Comparison of ENCODE assay signal across 24 cellular contexts in genomic region chr2:238409341-238410200, GRCh38. TPM values are rescaled to one million over a fixed set of nuclear protein-coding genes. Genes with fewer than 3 reads are reported as not detected.
DNase-seq lines count a peak whose midpoint lies in the region; ATAC-seq and TF ChIP-seq lines count a peak whose summit lies in the region.
"Had no signal": no experiment of that assay in that cellular context is flagged by ENCODE, and none has a peak within 500 bp of the region (broad histone marks: within the 10 kb centered on the region; RNA-seq: fewer than 3 reads in every experiment).

No MANE protein-coding gene starts in this region.

- H2AFZ ChIP-seq in GM23338 (no peak overlapping the region), neural progenitor cell (replicated peaks) (no peak overlapping the region), PC-9 (no peak overlapping the region)
- H2AFZ ChIP-seq: GM23248 had no signal

- no peaks in the 10 kb centered on the region for H3F3A ChIP-seq in GM23338 (replicated peaks; ENCODE audit: low read depth)
- H3F3A ChIP-seq in neural progenitor cell (ENCODE audit: low read depth) = peaks cover 21% of the 10 kb centered on the region
- H3F3A ChIP-seq in PC-9 (ENCODE audit: insufficient read depth, low read depth) = no peaks in the 10 kb centered on the region; the same call in 1 of the 2 replicates

- H3K9me3 ChIP-seq in neural progenitor cell (ENCODE audit: low read depth) (no peaks in the 10 kb centered on the region), thoracic aorta (no peaks in the 10 kb centered on the region), PC-9 (ENCODE audit: insufficient read depth, low read depth) (no peaks in the 10 kb centered on the region)
- H3K9me3 ChIP-seq: BE2C had no signal

- H3K79me2 ChIP-seq in GM23338 (replicated peaks; ENCODE audit: insufficient read depth) (no peaks in the 10 kb centered on the region), neural progenitor cell (ENCODE audit: low read depth) (no peaks in the 10 kb centered on the region), PC-9 (ENCODE audit: low read depth) (no peaks in the 10 kb centered on the region)

- CTCF ChIA-PET in PC-9 (lab: Charles Lee) = interaction anchor here (1.1 kb wide), 1 partner anchor 623 kb away, joined by 4 read pairs; no protein-coding TSS in a partner anchor

- BruUV-seq in PC-9 (replicated peaks; lab: Mats Ljungman, UMichigan) = no TSS peak

- H3K4me1 ChIP-seq in GM23338 (ENCODE audit: insufficient read depth) = no peaks in the 10 kb centered on the region
- peaks cover 17% of the 10 kb centered on the region for H3K4me1 ChIP-seq in neural progenitor cell
- peaks cover 9 to 34% of the 10 kb centered on the region in 2 donors for H3K4me1 ChIP-seq in thoracic aorta (ENCODE audit: control insufficient read depth in 1 of 2, low read depth in 2 of 2)
- no peaks in the 10 kb centered on the region for H3K4me1 ChIP-seq in PC-9 (replicated peaks; ENCODE audit: insufficient read depth)
- H3K4me1 ChIP-seq: BE2C had no signal

- H3K4me3 Mint-ChIP-seq in GM23338 (no peak overlapping the region), neural progenitor cell (no peak overlapping the region)
- H3K4me3 Mint-ChIP-seq: CD14-positive monocyte; CD8-positive, alpha-beta memory T cell had no signal

- DNase-seq in GM23338 (ENCODE audit: low spot score) (no peak), coronary artery (ENCODE audit: low spot score) (no peak), neural progenitor cell (ENCODE audit: low spot score) (peak; percentile 64), thoracic aorta (ENCODE audit: low spot score) (no peak), PC-9 (no peak)
- no peak for DNase-seq in activated CD4-positive, alpha-beta T cell treated with anti-CD3 and anti-CD28 coated beads for 4 hours
- DNase-seq: 8988T; ACHN; BE2C; CD8-positive, alpha-beta memory T cell; DMS 273 treated with DMSO at 0.1 percent for 48 hours; GM23248; HCEC 1CT; NCI-H1048; NCI-H1417; NCI-H1694; NCI-H2029 treated with DMSO at 0.1 percent for 48 hours; NCI-H446 treated with DMSO at 0.1 percent for 48 hours; NCI-H526; RPMI8226; SHP77 had no signal

- intact Hi-C loops in PC-9 (cut with micrococcal nuclease; ENCODE audit: unreplicated experiment) = no loop called here

- H4K20me1 ChIP-seq in GM23338 (replicated peaks; ENCODE audit: insufficient read depth) (no peaks in the 10 kb centered on the region), neural progenitor cell (ENCODE audit: low read depth) (peaks cover 7% of the 10 kb centered on the region), PC-9 (ENCODE audit: insufficient read depth) (no peaks in the 10 kb centered on the region)

- H3K4me3 ChIP-seq in GM23338 = no peak overlapping the region
- H3K4me3 ChIP-seq in coronary artery = peak overlapping the region; percentile 11
- no peak overlapping the region for H3K4me3 ChIP-seq in neural progenitor cell
- peak overlapping the region; percentile 65 for H3K4me3 ChIP-seq in thoracic aorta
- no peak overlapping the region for H3K4me3 ChIP-seq in PC-9
- H3K4me3 ChIP-seq: GM23248 had no signal

- H3K27ac ChIP-seq in GM23338 (ENCODE audit: low read depth) = 0 out of 2 replicates have a peak overlapping the region, but pooled peaks have one; percentile 45
- peak overlapping the region; percentile 9 to 26 for H3K27ac ChIP-seq in coronary artery
- no peak overlapping the region for H3K27ac ChIP-seq in neural progenitor cell
- H3K27ac ChIP-seq in thoracic aorta = peak overlapping the region; percentile 57 to 78
- H3K27ac ChIP-seq in PC-9 = no peak overlapping the region
- H3K27ac ChIP-seq: GM23248 had no signal

- H3K36me3 Mint-ChIP-seq in GM23338 (ENCODE audit: low read depth) = no peaks in the 10 kb centered on the region
- H3K36me3 Mint-ChIP-seq in neural progenitor cell = peaks cover 2% of the 10 kb centered on the region
- H3K36me3 Mint-ChIP-seq: CD8-positive, alpha-beta memory T cell had no signal

- H3K9me3 Mint-ChIP-seq in GM23338 (no peaks in the 10 kb centered on the region), neural progenitor cell (no peaks in the 10 kb centered on the region)
- H3K9me3 Mint-ChIP-seq: CD14-positive monocyte; CD8-positive, alpha-beta memory T cell had no signal

- TF ChIP-seq CTCF in GM23338 (conservative IDR thresholded peaks at IDR 0.05; ENCODE audit: low read depth in 2 of 2) (no peak), coronary artery (IDR thresholded peaks at IDR 0.05) (no peak), neural progenitor cell (IDR thresholded peaks at IDR 0.05) (no peak), thoracic aorta (IDR thresholded peaks at IDR 0.05) (no peak), PC-9 (conservative IDR thresholded peaks at IDR 0.05) (no peak)

- H3K27me3 Mint-ChIP-seq in GM23338 (ENCODE audit: insufficient read depth, low read depth, poor library complexity) (peaks cover 3% of the 10 kb centered on the region), neural progenitor cell (ENCODE audit: insufficient read depth, low read depth) (peaks cover 9% of the 10 kb centered on the region)
- H3K27me3 Mint-ChIP-seq: CD8-positive, alpha-beta memory T cell had no signal

- ATAC-seq in GM23338 = peak; percentile 22
- ATAC-seq in thoracic aorta (ENCODE audit: insufficient number of reproducible peaks, low FRiP score, low read depth) = no peak
- ATAC-seq in HG02884 (IDR thresholded peaks at IDR 0.05; ENCODE audit: unreplicated experiment) = no peak
- no peak for ATAC-seq in GM21381 (IDR thresholded peaks at IDR 0.05; ENCODE audit: unreplicated experiment)

- peaks cover 7% of the 10 kb centered on the region; the same call in 2 of the 3 replicates for H3K4me1 Mint-ChIP-seq in GM23338
- peaks cover 11% of the 10 kb centered on the region for H3K4me1 Mint-ChIP-seq in neural progenitor cell

- H3K36me3 ChIP-seq in GM23338 (ENCODE audit: insufficient read depth) (no peaks in the 10 kb centered on the region), neural progenitor cell (no peaks in the 10 kb centered on the region), thoracic aorta (no peaks in the 10 kb centered on the region), PC-9 (ENCODE audit: low read depth) (no peaks in the 10 kb centered on the region)
- H3K36me3 ChIP-seq: BE2C had no signal

- H3K4me2 ChIP-seq in GM23338 (no peak overlapping the region), neural progenitor cell (peak overlapping the region; percentile 36), PC-9 (no peak overlapping the region)

- no peaks in the 10 kb centered on the region for H3K27me3 ChIP-seq in GM23338 (ENCODE audit: insufficient read depth)
- no peaks in the 10 kb centered on the region for H3K27me3 ChIP-seq in neural progenitor cell
- no peaks in the 10 kb centered on the region for H3K27me3 ChIP-seq in thoracic aorta (replicated peaks; ENCODE audit: insufficient read depth)
- H3K27me3 ChIP-seq in PC-9 (ENCODE audit: insufficient read depth, low read depth) = no peaks in the 10 kb centered on the region
- H3K27me3 ChIP-seq: BE2C had no signal

- POLR2A ChIA-PET in PC-9 (lab: Charles Lee; ENCODE audit: unreplicated experiment) = interaction anchor here (0.6 to 1.0 kb wide), 2 partner anchors 13 to 18 kb away, joined by 6 to 10 read pairs; no protein-coding TSS in a partner anchor

- H3K9ac ChIP-seq in neural progenitor cell = no peak overlapping the region
- H3K9ac ChIP-seq: GM23248 had no signal

- H3K27ac Mint-ChIP-seq in GM23338 = no peak overlapping the region
- H3K27ac Mint-ChIP-seq in neural progenitor cell = no peak overlapping the region

- H3K9me2 ChIP-seq in GM23338 (ENCODE audit: insufficient read depth) = no peaks in the 10 kb centered on the region
- H3K9me2 ChIP-seq in PC-9 (ENCODE audit: insufficient read depth) = no peaks in the 10 kb centered on the region

TF ChIP-seq in GM23338, 12 proteins besides CTCF, POLR2A, EP300 and RAD21 (continues in another document):
- TF ChIP-seq ZNF331 (CRISPR knock-in tag; IDR thresholded peaks at IDR 0.05; ENCODE audit: low read depth) (no peak), CREB1 (CRISPR knock-in tag; IDR thresholded peaks at IDR 0.05; ENCODE audit: low read depth) (no peak), POLR2AphosphoS5 (IDR thresholded peaks at IDR 0.05; ENCODE audit: low read depth) (no peak)

RNA-seq across cellular contexts. Expression of gene ASB1, which starts 17.2 kb away (rescaled TPM):
- 18.9 and 23.9 TPM in 2 replicates for total RNA-seq in GM23338 (2014; rRNA removed; shearing (Covaris generic))
- 21.5 and 23.8 TPM in 2 replicates for polyA plus RNA-seq in GM23338 (2016; fragmentation: Nextera tagmentation; extraction: Ambion mirVana)
- total RNA-seq in neural progenitor cell (ENCODE audit: low replicate concordance) = 22.1 and 29.2 TPM in 2 replicates
- 10 to 100 TPM; 30.3 to 48.7 TPM for total RNA-seq in thoracic aorta
- total RNA-seq in PC-9 (2021) = 56.7 and 64.6 TPM in 2 replicates

Comparison
In these comparisons a context has a peak if more than half of its experiments do, and no peak if none do; other contexts are left out.
1. H3K27ac ChIP-seq: peak in GM23338 (single experiment), coronary artery (2 of 2) and thoracic aorta (2 of 2); none in neural progenitor cell (single experiment) and PC-9 (single experiment).
2. H3K4me3 ChIP-seq: peak in coronary artery (single experiment) and thoracic aorta (single experiment); none in GM23338 (single experiment), neural progenitor cell (single experiment) and PC-9 (single experiment).